Comparison of ENCODE assay signal across 24 cellular contexts in the genomic region with DNA sequence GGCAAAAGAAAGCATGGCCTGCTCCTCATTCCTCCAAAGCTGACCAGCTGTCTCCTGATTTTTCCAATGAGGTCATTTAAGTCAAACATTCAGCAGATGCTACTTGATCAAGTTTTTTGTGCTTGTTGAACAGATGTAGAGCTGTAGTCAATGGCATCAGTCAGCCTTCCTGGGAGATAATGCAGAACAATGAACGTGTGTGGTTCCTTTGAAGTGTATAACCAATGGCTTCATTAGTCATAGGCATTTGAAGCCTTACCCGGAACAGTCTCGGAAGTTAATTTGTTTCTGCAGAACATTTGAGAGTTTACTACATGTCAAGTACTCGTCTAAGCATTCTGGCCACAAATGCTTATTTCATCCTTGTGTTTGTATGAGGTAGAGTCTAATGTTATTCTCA.
DNase-seq lines count a peak whose midpoint lies in the region; ATAC-seq, FAIRE-seq and TF ChIP-seq lines count a peak whose summit lies in the region.
"Had no signal": no experiment of that assay in that cellular context is flagged by ENCODE, and none has a peak within 500 bp of the region (broad histone marks: within the 10 kb centered on the region; RNA-seq: fewer than 3 reads in every experiment).

No MANE protein-coding gene starts in this region.

- H3K4me3 ChIP-seq in mesodermal cell (ENCODE audit: extremely low read depth, insufficient read depth, low read length, poor library complexity, severe bottlenecking) (no peak overlapping the region), HepG2 (replicated peaks in 1 of 3; ENCODE audit: insufficient read depth in 1 of 3, low read depth in 2 of 3, low read length in 3 of 3) (no peak overlapping the region)
- H3K4me3 ChIP-seq: SK-N-MC had no signal

- no peak for FAIRE-seq in HepG2 (lab: Jason Lieb, UNC)

- POLR2A ChIA-PET in HepG2 (lab: Yijun Ruan, JAX): no interaction called here

- H3K36me3 ChIP-seq in mesodermal cell (ENCODE audit: control insufficient read depth, insufficient read depth, low read length): no peaks in the 10 kb centered on the region
- no peaks in the 10 kb centered on the region for H3K36me3 ChIP-seq in HepG2 (replicated peaks in 1 of 2; ENCODE audit: control insufficient read depth in 1 of 2, insufficient read depth in 2 of 2, low read length in 2 of 2)

- H3K4me2 ChIP-seq in HepG2 (ENCODE audit: low read depth, low read length): no peak overlapping the region

- no peak for TF ChIP-seq RAD21 in HepG2 (CRISPR knock-in tag; IDR thresholded peaks at IDR 0.05)

- CTCF ChIA-PET in HepG2 (lab: Yijun Ruan, JAX; ENCODE audit: low intra/inter-chr PET ratio, low total read pairs): no interaction called here

- no peaks in the 10 kb centered on the region for H4K20me1 ChIP-seq in HepG2 (ENCODE audit: insufficient read depth, low read length)

- no peak overlapping the region for H2AFZ ChIP-seq in HepG2 (ENCODE audit: low read length)

- no peak for TF ChIP-seq EP300 in HepG2 (IDR thresholded peaks at IDR 0.05; ENCODE audit: low read depth in 2 of 2, low read length in 2 of 2)
- TF ChIP-seq EP300 in HepG2 (CRISPR knock-in tag; IDR thresholded peaks at IDR 0.05; ENCODE audit: borderline replicate concordance): no peak

- H3K27me3 ChIP-seq in HepG2 (ENCODE audit: control insufficient read depth in 1 of 2, insufficient read depth in 2 of 2, low read length in 2 of 2): no peaks in the 10 kb centered on the region; a peak in 1 of 5 replicates

- H3K9me3 ChIP-seq in mesodermal cell (ENCODE audit: control insufficient read depth, low read length) (no peaks in the 10 kb centered on the region), HepG2 (ENCODE audit: low read length) (no peaks in the 10 kb centered on the region)

- no TSS peak for BruUV-seq in HepG2 (replicated peaks; lab: Mats Ljungman, UMichigan)

- intact Hi-C loops in HepG2 (cut with micrococcal nuclease; ENCODE audit: unreplicated experiment): no loop called here
- intact Hi-C loops in sciatic nerve (cut with DNase I): no loop called here

- H3K27ac ChIP-seq in mesodermal cell (ENCODE audit: low read depth, low read length, severe bottlenecking) (peak overlapping the region; percentile 31), HepG2 (ENCODE audit: extremely low read length, insufficient read depth, low read length) (no peak overlapping the region)
- H3K27ac ChIP-seq: 22Rv1, SK-N-MC had no signal

- TF ChIP-seq POLR2A in HepG2 (IDR thresholded peaks at IDR 0.05; ENCODE audit: insufficient read depth in 1 of 2, low read depth in 2 of 2, low read length in 2 of 2): no peak

- no peak overlapping the region for H3K9ac ChIP-seq in HepG2 (ENCODE audit: insufficient read depth, low read depth, low read length)

- no peak for TF ChIP-seq CTCF in HepG2 (CRISPR knock-in tag; IDR thresholded peaks at IDR 0.05)

- H3K4me1 ChIP-seq in mesodermal cell (ENCODE audit: control insufficient read depth, insufficient read depth, low read length, poor library complexity, severe bottlenecking): no peaks in the 10 kb centered on the region
- H3K4me1 ChIP-seq in HepG2 (ENCODE audit: insufficient read depth, low read length): no peaks in the 10 kb centered on the region

- no peaks in the 10 kb centered on the region for H3K79me2 ChIP-seq in HepG2 (ENCODE audit: insufficient read depth, low read length)

- 65 to 67% methylated on average over 2 to 3 of the region's 4 CpGs for whole genome bisulfite sequencing in mesodermal cell (ENCODE audit: insufficient coverage in 2 of 2), 2 experiments
- 15% methylated on average over 3 of the region's 4 CpGs for WGBS in HepG2 (ENCODE audit: low lambda C conversion rate)

- in situ Hi-C loops in HepG2 (cut with HindIII; ENCODE audit: extremely low pct_ligation_motif_present, low pct_unique_long_range_greater_than_20kb): no loop called here

- DNase-seq in DMS 273 (lab: John Stamatoyannopoulos, UW; ENCODE audit: unreplicated experiment): peak; percentile 23
- no peak for DNase-seq in DMS 273 treated with DMSO at 0.1 percent for 48 hours (lab: John Stamatoyannopoulos, UW)
- peak; percentile 44 for DNase-seq in astrocyte of the hippocampus (ENCODE audit: low read depth, low spot score)
- DNase-seq in HepG2 (ENCODE audit: low spot score): no peak
- no peak for DNase-seq in sciatic nerve (ENCODE audit: low spot score)
- DNase-seq in OCI-M2 (lab: John Stamatoyannopoulos, UW; ENCODE audit: unreplicated experiment): no peak
- DNase-seq: AML-193; C1 segment of cervical spinal cord; CD8-positive, alpha-beta T cell; EL; GF-D8; GOT3; Karpas-422; NCI-H1417; NCI-H1694 treated with DMSO at 0.1 percent for 48 hours; NCI-H2081 treated with DMSO at 0.1 percent for 48 hours; NCI-H2171 treated with DMSO at 0.1 percent for 48 hours; NCI-H526 treated with DMSO at 0.1 percent for 48 hours; OCI-M1; Right ventricle myocardium superior had no signal

- no peak for ATAC-seq in esophagus mucosa
- ATAC-seq in HepG2: no peak
- ATAC-seq in sciatic nerve: no peak
- ATAC-seq: CD8-positive, alpha-beta T cell had no signal

TF ChIP-seq in HepG2, 621 proteins besides CTCF, POLR2A, EP300 and RAD21:
- TF ChIP-seq SNAPC2 (CRISPR knock-in tag; IDR thresholded peaks at IDR 0.05) (no peak), NCOA5 (CRISPR knock-in tag; IDR thresholded peaks at IDR 0.05) (no peak), PRDM10 (CRISPR knock-in tag; IDR thresholded peaks at IDR 0.05; ENCODE audit: low read depth) (no peak), EED (CRISPR knock-in tag; IDR thresholded peaks at IDR 0.05) (no peak), ZXDC (CRISPR knock-in tag; IDR thresholded peaks at IDR 0.05) (no peak), JUND (CRISPR knock-in tag; IDR thresholded peaks at IDR 0.05) (no peak), SUZ12 (IDR thresholded peaks at IDR 0.05; ENCODE audit: low read depth, low read length) (no peak)

Comparison
In these comparisons a context has a peak if more than half of its experiments do, and no peak if none do; other contexts are left out.
1. DNase-seq: peak in DMS 273 (single experiment) and astrocyte of the hippocampus (single experiment); none in DMS 273 treated with DMSO at 0.1 percent for 48 hours (single experiment), HepG2 (single experiment), sciatic nerve (single experiment) and OCI-M2 (single experiment).